ENCODE assay signal across 9 cellular contexts in genomic region chr4:166252487-166253402, GRCh38.
DNase-seq lines count a peak whose midpoint lies in the region; ATAC-seq, FAIRE-seq and TF ChIP-seq lines count a peak whose summit lies in the region.
"Had no signal": no experiment of that assay in that cellular context is flagged by ENCODE, and none has a peak within 500 bp of the region (broad histone marks: within the 10 kb centered on the region; RNA-seq: fewer than 3 reads in every experiment).

No MANE protein-coding gene starts in this region.

- TF ChIP-seq EP300 in A549 (IDR thresholded peaks at IDR 0.05): no peak

- TF ChIP-seq RAD21 in A549 (conservative IDR thresholded peaks at IDR 0.05 in 1 of 2, IDR thresholded peaks at IDR 0.05 in 1 of 2): peak in 1 of 2 experiments; percentile 29; a peak in 2 of 5 replicates

- WGBS in A549 (ENCODE audit: missing lambda C conversion rate): 55% methylated on average over 4 of the region's 4 CpGs

- POLR2A ChIA-PET in A549 (lab: Yijun Ruan, JAX): no interaction called here

- no peaks in the 10 kb centered on the region for H3K4me1 ChIP-seq in A549

- H3K27ac ChIP-seq in A549: no peak overlapping the region

- H3K4me2 ChIP-seq in A549: no peak overlapping the region

- 0 out of 6 replicates have a peak, but pooled peaks of 1 of the 2 experiments have one; percentile 30 for ATAC-seq in A549

- no peak for FAIRE-seq in A549 (lab: Jason Lieb, UNC)

- no peaks in the 10 kb centered on the region for H3K9me3 ChIP-seq in A549

- H3K4me3 ChIP-seq in A549: no peak overlapping the region

- peak in 1 of 2 experiments; percentile 28 for DNase-seq in A549 (ENCODE audit: low read depth in 1 of 2, low spot score in 1 of 2)
- peak; percentile 57 for DNase-seq in RKO (ENCODE audit: low spot score)
- peak; percentile 3 for DNase-seq in foreskin melanocyte
- no peak for DNase-seq in globus pallidus (ENCODE audit: low spot score)
- no peak for DNase-seq in NCI-H524 treated with DMSO at 0.1 percent for 48 hours (lab: John Stamatoyannopoulos, UW)
- DNase-seq in NOMO-1 treated with DMSO at 0.1 percent for 48 hours (lab: John Stamatoyannopoulos, UW; ENCODE audit: unreplicated experiment): no peak
- DNase-seq in DMS79 treated with DMSO at 0.1 percent for 48 hours (lab: John Stamatoyannopoulos, UW): no peak
- DNase-seq: activated T-cell treated with anti-CD3 and anti-CD28 coated beads, Interleukin-2, amount 50 U/mL, for 48 hours had no signal

- TF ChIP-seq CTCF in A549 (IDR thresholded peaks at IDR 0.05) (peak; percentile 36), GM12874 (IDR thresholded peaks at IDR 0.05; ENCODE audit: insufficient read depth, low read depth, low read length) (peak; percentile 32; the same call in 1 of the 2 replicates)

- no peak for TF ChIP-seq POLR2A in A549 (IDR thresholded peaks at IDR 0.05; ENCODE audit: low read length)

- CTCF ChIA-PET in A549 (lab: Yijun Ruan, JAX): no interaction called here

TF ChIP-seq in A549, 52 proteins besides CTCF, POLR2A, EP300 and RAD21:
- TF ChIP-seq CBX8 (IDR thresholded peaks at IDR 0.05) (no peak), MAFK (IDR thresholded peaks at IDR 0.05; ENCODE audit: partially characterized antibody) (peak; percentile 60), SMC3 (IDR thresholded peaks at IDR 0.05) (peak; percentile 43)

Comparison
In these comparisons a context has a peak if more than half of its experiments do, and no peak if none do; other contexts are left out.
1. DNase-seq: peak in RKO (single experiment) and foreskin melanocyte (single experiment); none in globus pallidus (single experiment), NCI-H524 treated with DMSO at 0.1 percent for 48 hours (single experiment), NOMO-1 treated with DMSO at 0.1 percent for 48 hours (single experiment) and DMS79 treated with DMSO at 0.1 percent for 48 hours (single experiment).